Comparison of ENCODE assay signal across 17 cellular contexts in the genomic region with DNA sequence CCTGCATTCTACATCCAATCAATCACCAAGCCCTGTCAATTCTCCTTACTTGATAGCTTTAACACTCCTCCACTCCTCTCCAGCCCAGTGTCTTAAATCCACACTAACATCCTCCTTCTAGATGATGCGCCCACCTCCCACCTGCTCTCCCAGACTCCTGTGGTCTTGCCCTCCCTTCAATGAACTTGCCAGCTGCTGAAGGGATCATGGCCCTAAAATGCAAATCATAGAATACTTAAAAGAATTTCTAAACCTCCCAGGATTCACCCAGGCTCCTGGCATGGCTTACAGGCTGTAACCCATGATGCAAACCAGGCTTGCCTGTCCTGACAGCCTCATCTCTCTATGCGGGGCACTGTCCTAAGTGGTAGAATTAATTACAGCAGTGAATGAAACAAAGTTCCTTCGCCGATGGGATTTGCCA. TPM values are rescaled to one million over a fixed set of nuclear protein-coding genes. Genes with fewer than 3 reads are reported as not detected.
DNase-seq lines count a peak whose midpoint lies in the region; ATAC-seq and TF ChIP-seq lines count a peak whose summit lies in the region.
"Had no signal": no experiment of that assay in that cellular context is flagged by ENCODE, and none has a peak within 500 bp of the region (broad histone marks: within the 10 kb centered on the region; RNA-seq: fewer than 3 reads in every experiment).

No MANE protein-coding gene starts in this region.

- no peaks in the 10 kb centered on the region for H3K36me3 ChIP-seq in muscle layer of colon (ENCODE audit: insufficient read depth, low read length)
- H3K36me3 ChIP-seq in thyroid gland, result no peaks in the 10 kb centered on the region
- H3K36me3 ChIP-seq: adrenal gland had no signal

- peaks cover 99% of the 10 kb centered on the region for H3K4me1 ChIP-seq in muscle layer of colon (ENCODE audit: insufficient read depth, low read length)
- peaks cover 61 to 73% of the 10 kb centered on the region in 2 donors for H3K4me1 ChIP-seq in thyroid gland

- no peak overlapping the region for H3K9ac ChIP-seq in muscle layer of colon (ENCODE audit: low read length)

- DNase-seq in NCI-H524 (lab: John Stamatoyannopoulos, UW) (peak; percentile 25 to 76), NCI-H524 treated with DMSO at 0.1 percent for 48 hours (lab: John Stamatoyannopoulos, UW) (no peak), thyroid gland (no peak), DMS79 treated with DMSO at 0.1 percent for 48 hours (lab: John Stamatoyannopoulos, UW) (no peak)
- no peak for DNase-seq in stimulated activated CD4-positive, alpha-beta T cell treated with anti-CD3 and anti-CD28 coated beads, Interleukin-15, amount 100 ng/mL, for 24 hours
- DNase-seq: activated CD4-positive, alpha-beta T cell treated with anti-CD3 and anti-CD28 coated beads for 4 hours; activated T-cell treated with anti-CD3 and anti-CD28 coated beads, Interleukin-2, amount 50 U/mL, for 1 hour; HCEC 1CT; left cardiac atrium; MV-4-11; NCI-H2107; stimulated activated naive CD8-positive, alpha-beta T cell treated with anti-CD3 and anti-CD28 coated beads, Interleukin-15, amount 100 ng/mL, for 72 hours; SW 1271 had no signal

- TF ChIP-seq CTCF in VCaP (conservative IDR thresholded peaks at IDR 0.05) (no peak), thyroid gland (IDR thresholded peaks at IDR 0.05) (no peak)

- TF ChIP-seq POLR2A in thyroid gland (IDR thresholded peaks at IDR 0.05), result no peak

- intact Hi-C loops in thyroid gland (cut with DNase I), result no loop called here

- WGBS in thyroid gland, 2 donors, result 95 to 96% methylated on average over 4 of the region's 4 CpGs

- H3K4me3 ChIP-seq in muscle layer of colon (ENCODE audit: low read depth in 1 of 2, low read length in 2 of 2) (peak overlapping the region in 1 of 2 donors; percentile 19), thyroid gland (replicated peaks in 1 of 3) (no peak overlapping the region)
- H3K4me3 ChIP-seq: adrenal gland had no signal

- ATAC-seq in GM19452 (IDR thresholded peaks at IDR 0.05; ENCODE audit: unreplicated experiment), result no peak
- ATAC-seq: stimulated activated naive CD8-positive, alpha-beta T cell treated with anti-CD3 and anti-CD28 coated beads, Interleukin-15, amount 100 ng/mL, for 72 hours had no signal

- no peaks in the 10 kb centered on the region for H3K27me3 ChIP-seq in muscle layer of colon (ENCODE audit: control insufficient read depth in 1 of 2, insufficient read depth in 2 of 2, low read length in 2 of 2)
- H3K27me3 ChIP-seq in thyroid gland, result no peaks in the 10 kb centered on the region
- H3K27me3 ChIP-seq: adrenal gland had no signal

- no peaks in the 10 kb centered on the region for H3K9me3 ChIP-seq in muscle layer of colon (ENCODE audit: low read length)
- H3K9me3 ChIP-seq in thyroid gland, result no peaks in the 10 kb centered on the region
- H3K9me3 ChIP-seq: adrenal gland had no signal

- H3K27ac ChIP-seq in VCaP (peak overlapping the region; percentile 92; the same call in 1 of the 2 replicates), muscle layer of colon (ENCODE audit: low read depth, low read length) (peak overlapping the region; percentile 54), thyroid gland (peak overlapping the region in 2 of 3 donors; percentile 91 to 96)
- H3K27ac ChIP-seq: adrenal gland had no signal

RNA-seq across cellular contexts. Expression of gene SYPL1, which starts 43.6 kb away (rescaled TPM):
- total RNA-seq in thyroid gland, result 100 to 1,000 TPM; 119 to 165 (median 132) TPM

Comparison
In these comparisons a context has a peak if more than half of its experiments do, and no peak if none do; other contexts are left out.
1. DNase-seq: peak in NCI-H524 (2 of 2); none in NCI-H524 treated with DMSO at 0.1 percent for 48 hours (single experiment), thyroid gland (0 of 2), stimulated activated CD4-positive, alpha-beta T cell treated with anti-CD3 and anti-CD28 coated beads, Interleukin-15, amount 100 ng/mL, for 24 hours (single experiment) and DMS79 treated with DMSO at 0.1 percent for 48 hours (single experiment).
2. Peak in every context shown above with its lines, with median percentiles within 50 percentile points of each other: H3K27ac ChIP-seq.